In the genomic region with DNA sequence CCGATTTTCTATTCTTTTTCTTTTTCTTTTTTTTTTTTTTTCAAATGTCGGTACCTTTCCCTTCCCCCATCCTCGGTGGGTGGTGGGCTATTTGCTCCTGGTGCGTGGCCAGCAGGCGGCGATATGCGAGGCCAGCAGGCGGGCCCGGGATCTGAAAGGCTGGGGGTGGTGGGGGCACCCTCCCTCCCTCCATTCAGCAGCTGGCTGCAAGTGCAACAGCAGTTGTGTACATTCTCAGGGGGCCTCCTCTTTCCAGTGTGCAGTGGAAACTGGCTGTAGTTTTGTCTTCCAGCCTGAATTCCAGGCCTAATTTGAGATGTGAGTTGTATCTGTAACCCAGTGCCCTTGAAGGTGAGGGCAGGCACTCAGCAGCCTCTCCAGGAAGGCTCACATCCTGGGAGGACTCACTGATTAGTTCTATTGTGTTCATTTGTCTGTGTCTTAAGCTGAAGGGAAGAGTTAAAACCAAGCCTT, we compare ENCODE assay signal across 9 cellular contexts. TPM values are rescaled to one million over a fixed set of nuclear protein-coding genes. Genes with fewer than 3 reads are reported as not detected.
DNase-seq lines count a peak whose midpoint lies in the region; FAIRE-seq and TF ChIP-seq lines count a peak whose summit lies in the region.
"Had no signal": no experiment of that assay in that cellular context is flagged by ENCODE, and none has a peak within 500 bp of the region (broad histone marks: within the 10 kb centered on the region; RNA-seq: fewer than 3 reads in every experiment).

No MANE protein-coding gene starts in this region.

- DNase-seq in DMS53 (lab: John Stamatoyannopoulos, UW) (peak; percentile 40), DMS53 treated with DMSO at 0.1 percent for 48 hours (lab: John Stamatoyannopoulos, UW; ENCODE audit: unreplicated experiment) (no peak), NCI-H1694 treated with DMSO at 0.1 percent for 48 hours (lab: John Stamatoyannopoulos, UW) (peak; percentile 96), frontal cortex (ENCODE audit: low spot score in 2 of 2) (peak; percentile 59 to 72), putamen (ENCODE audit: low spot score) (peak; percentile 73), HT-29 (ENCODE audit: low spot score) (no peak), foreskin fibroblast (no peak)
- DNase-seq in effector CD8-positive, alpha-beta T cell (lab: John Stamatoyannopoulos, UW), result no peak

- FAIRE-seq in frontal cortex (lab: Jason Lieb, UNC), result no peak

- H3K4me3 ChIP-seq in foreskin fibroblast (ENCODE audit: low read depth in 1 of 2, low read length in 2 of 2), result no peak overlapping the region

- no peak for TF ChIP-seq CTCF in foreskin fibroblast (IDR thresholded peaks at IDR 0.05; ENCODE audit: low read depth, low read length)

RNA-seq across cellular contexts. Expression of a gene that starts 3.1 kb away (rescaled TPM):
- total RNA-seq in frontal cortex, result 70.5 TPM
- total RNA-seq in HT-29 (2014; rRNA removed; shearing (Covaris generic)), result 0.16 TPM in 1 of 2 replicates, not detected in the other
- total RNA-seq: A172 had no signal

Comparison
In these comparisons a context has a peak if more than half of its experiments do, and no peak if none do; other contexts are left out.
1. DNase-seq: peak in DMS53 (single experiment), NCI-H1694 treated with DMSO at 0.1 percent for 48 hours (single experiment), frontal cortex (2 of 2) and putamen (single experiment); none in DMS53 treated with DMSO at 0.1 percent for 48 hours (single experiment), effector CD8-positive, alpha-beta T cell (single experiment), HT-29 (single experiment) and foreskin fibroblast (0 of 2).
2. RNA of a gene that starts 3.1 kb away (total RNA-seq): 70.5 TPM in frontal cortex (single experiment); 0.16 TPM in HT-29; every median in the first group is over 10 times any median in the second.